In genomic region chr10:104254493-104255243, GRCh38 we compare ENCODE assay signal across 8 cellular contexts. TPM values are rescaled to one million over a fixed set of nuclear protein-coding genes. Genes with fewer than 3 reads are reported as not detected.
DNase-seq lines count a peak whose midpoint lies in the region; ATAC-seq, FAIRE-seq and TF ChIP-seq lines count a peak whose summit lies in the region.

TSS of gene GSTO1 (plus strand) at chr10:104254892. CDS start at chr10:104254929, 37 bp downstream.

- H3K27me3 Mint-ChIP-seq in astrocyte (ENCODE audit: low read depth, unreplicated experiment) (no peaks in the 10 kb centered on the region), progenitor cell of endocrine pancreas (no peaks in the 10 kb centered on the region)

- peak within 1 kb of the TSS; percentile 85 for H2AFZ ChIP-seq in astrocyte (ENCODE audit: low read depth, low read length)

- H3K9me3 ChIP-seq in astrocyte (ENCODE audit: insufficient read depth, low read depth, low read length), result no peaks in the 10 kb centered on the region
- no peaks in the 10 kb centered on the region for H3K9me3 ChIP-seq in right atrium auricular region

- H3K4me3 Mint-ChIP-seq in astrocyte (ENCODE audit: unreplicated experiment) (peak within 1 kb of the TSS; percentile 98), progenitor cell of endocrine pancreas (ENCODE audit: low read depth) (peak within 1 kb of the TSS; percentile 91)

- H3K79me2 ChIP-seq in astrocyte (ENCODE audit: insufficient read depth, low read length), result peaks cover 48% of the 10 kb centered on the region

- ATAC-seq in GM21515 (IDR thresholded peaks at IDR 0.05; ENCODE audit: unreplicated experiment), result peak; percentile 86
- ATAC-seq in HG03469 (IDR thresholded peaks at IDR 0.05; ENCODE audit: unreplicated experiment), result no peak

- TF ChIP-seq EP300 in Ishikawa (IDR thresholded peaks at IDR 0.05; ENCODE audit: borderline replicate concordance), result no peak

- FAIRE-seq in astrocyte (lab: Jason Lieb, UNC), result no peak

- peaks cover 30% of the 10 kb centered on the region for H4K20me1 ChIP-seq in astrocyte (ENCODE audit: insufficient read depth, low read length)

- H3K27ac Mint-ChIP-seq in astrocyte (ENCODE audit: unreplicated experiment), result peak within 1 kb of the TSS; percentile 91
- H3K27ac Mint-ChIP-seq in progenitor cell of endocrine pancreas, result peak within 1 kb of the TSS; percentile 94

- H3K36me3 ChIP-seq in astrocyte (ENCODE audit: insufficient read depth, low read length), result peaks cover 21% of the 10 kb centered on the region
- peaks cover 24% of the 10 kb centered on the region for H3K36me3 ChIP-seq in right atrium auricular region

- TF ChIP-seq CTCF in astrocyte (IDR thresholded peaks at IDR 0.05; ENCODE audit: insufficient read depth, low read depth, low read length) (no peak), right atrium auricular region (IDR thresholded peaks at IDR 0.05) (peak in 1 of 2 donors; percentile 23), progenitor cell of endocrine pancreas (IDR thresholded peaks at IDR 0.05; ENCODE audit: unreplicated experiment) (no peak)

- TF ChIP-seq RAD21 in Ishikawa (IDR thresholded peaks at IDR 0.05; ENCODE audit: low read depth), result no peak

- peak; percentile 41 for DNase-seq in DMS153 treated with DMSO at 0.1 percent for 48 hours (lab: John Stamatoyannopoulos, UW; ENCODE audit: unreplicated experiment)
- peak in 4 of 5 experiments; percentile 15 to 65 (median 44) for DNase-seq in T-helper 2 cell
- peak; percentile 62 for DNase-seq in astrocyte (ENCODE audit: low read depth)
- DNase-seq in right atrium auricular region (ENCODE audit: low spot score), result peak; percentile 89
- peak; percentile 18 for DNase-seq in progenitor cell of endocrine pancreas (ENCODE audit: low spot score, unreplicated experiment)

- H3K27ac ChIP-seq in astrocyte (ENCODE audit: low read depth, low read length) (peak within 1 kb of the TSS; percentile 80), right atrium auricular region (peak within 1 kb of the TSS; percentile 97 to 100)

- H3K36me3 Mint-ChIP-seq in astrocyte (ENCODE audit: low read depth, unreplicated experiment) (peaks cover 13% of the 10 kb centered on the region), progenitor cell of endocrine pancreas (ENCODE audit: insufficient read depth) (peaks cover 8% of the 10 kb centered on the region)

- H3K4me1 ChIP-seq in astrocyte (ENCODE audit: insufficient read depth, low read length), result peaks cover 20% of the 10 kb centered on the region
- H3K4me1 ChIP-seq in right atrium auricular region, result peaks cover 0 to 49% of the 10 kb centered on the region in 2 donors

- peak within 1 kb of the TSS; percentile 72 for H3K4me3 ChIP-seq in astrocyte (ENCODE audit: insufficient read depth, low read depth, low read length)
- peak within 1 kb of the TSS; percentile 70 to 99 for H3K4me3 ChIP-seq in right atrium auricular region

- peaks cover 29% of the 10 kb centered on the region for H3K4me1 Mint-ChIP-seq in astrocyte (ENCODE audit: low read depth, unreplicated experiment)
- peaks cover 57% of the 10 kb centered on the region for H3K4me1 Mint-ChIP-seq in progenitor cell of endocrine pancreas (ENCODE audit: low read depth)

- H3K27me3 ChIP-seq in astrocyte (ENCODE audit: insufficient read depth, low read length) (no peaks in the 10 kb centered on the region), right atrium auricular region (no peaks in the 10 kb centered on the region)

- H3K9ac ChIP-seq in astrocyte (ENCODE audit: low read length), result peak within 1 kb of the TSS; percentile 85

- H3K9me3 Mint-ChIP-seq in astrocyte (ENCODE audit: unreplicated experiment) (no peaks in the 10 kb centered on the region), progenitor cell of endocrine pancreas (ENCODE audit: low read depth) (no peaks in the 10 kb centered on the region)

- peak within 1 kb of the TSS; percentile 84 for H3K4me2 ChIP-seq in astrocyte (ENCODE audit: low read length)

TF ChIP-seq in Ishikawa, 13 proteins besides CTCF, POLR2A, EP300 and RAD21:
- 0 out of 2 replicates have a peak, but pooled peaks have one; percentile 5 for TF ChIP-seq USF1 (IDR thresholded peaks at IDR 0.05)
- TF ChIP-seq TAF1 (IDR thresholded peaks at IDR 0.05; ENCODE audit: low read depth), result peak; percentile 89
- no peak for TF ChIP-seq REST (IDR thresholded peaks at IDR 0.05; ENCODE audit: low read depth)
- TF ChIP-seq TEAD4 (IDR thresholded peaks at IDR 0.05), result no peak; the same call in 1 of the 2 replicates
- peak; percentile 84 for TF ChIP-seq EGR1 (IDR thresholded peaks at IDR 0.05)
- TF ChIP-seq CEBPB (IDR thresholded peaks at IDR 0.05), result no peak
- no peak for TF ChIP-seq YY1 (IDR thresholded peaks at IDR 0.05; ENCODE audit: low read depth)
- peak; percentile 97 for TF ChIP-seq ZBTB7A (IDR thresholded peaks at IDR 0.05; ENCODE audit: low read depth)
- TF ChIP-seq MAX (IDR thresholded peaks at IDR 0.05), result peak; percentile 82
- no peak for TF ChIP-seq FOXM1 (IDR thresholded peaks at IDR 0.05; ENCODE audit: borderline replicate concordance, low read depth)
- no peak for TF ChIP-seq CREB1 (IDR thresholded peaks at IDR 0.05; ENCODE audit: low read depth)
- no peak for TF ChIP-seq NFIC (IDR thresholded peaks at IDR 0.05)
- TF ChIP-seq TCF12 (IDR thresholded peaks at IDR 0.05; ENCODE audit: low read depth), result no peak

RNA-seq across cellular contexts. Expression of gene GSTO1, which starts in this region (rescaled TPM):
- total RNA-seq in astrocyte, result 127 and 131 TPM in 2 replicates
- total RNA-seq in right atrium auricular region, result 100 to 1,000 TPM; 257 to 291 TPM
- total RNA-seq in progenitor cell of endocrine pancreas, result 107 and 127 TPM in 2 replicates

Comparison
In these comparisons a context has a peak if more than half of its experiments do, and no peak if none do; other contexts are left out.
1. DNase-seq: peak in every context shown above with its lines; median percentile 89 in right atrium auricular region; 62 in astrocyte; 44 in T-helper 2 cell; 41 in DMS153 treated with DMSO at 0.1 percent for 48 hours; 18 in progenitor cell of endocrine pancreas.